Comparison of ENCODE assay signal across 20 cellular contexts in genomic region chr20:375265-375889, GRCh38. TPM values are rescaled to one million over a fixed set of nuclear protein-coding genes. Genes with fewer than 3 reads are reported as not detected.
DNase-seq lines count a peak whose midpoint lies in the region; ATAC-seq, FAIRE-seq and TF ChIP-seq lines count a peak whose summit lies in the region.
"Had no signal": no experiment of that assay in that cellular context is flagged by ENCODE, and none has a peak within 500 bp of the region (broad histone marks: within the 10 kb centered on the region; RNA-seq: fewer than 3 reads in every experiment).

No MANE protein-coding gene starts in this region.

- peak overlapping the region; percentile 11 for H3K18ac ChIP-seq in trophoblast cell (ENCODE audit: low read length)

- peak overlapping the region in 4 of 7 donors; percentile 22 to 77 (median 36) for H3K27ac Mint-ChIP-seq in CD14-positive monocyte
- H3K27ac Mint-ChIP-seq: GM23338 had no signal

- H2AFZ ChIP-seq in K562 (ENCODE audit: low read depth, low read length) (peak overlapping the region; percentile 86), trophoblast cell (ENCODE audit: insufficient read depth, low read length, poor library complexity) (no peak overlapping the region), SK-N-SH (ENCODE audit: low read depth) (no peak overlapping the region)
- H2AFZ ChIP-seq: GM23338 had no signal

- CTCF ChIA-PET in RWPE1 (lab: Yijun Ruan, JAX) (interaction anchor here (0.8 kb wide), 1 partner anchor 13 kb away, joined by 4 read pairs; no protein-coding TSS in a partner anchor), K562 (lab: Yijun Ruan, JAX; ENCODE audit: low intra/inter-chr PET ratio) (no interaction called here), SK-N-SH (lab: Yijun Ruan, JAX) (interaction anchor here (1.8 kb wide), 1 partner anchor 13 kb away, joined by 4 read pairs; no protein-coding TSS in a partner anchor)

- H3K79me2 ChIP-seq in K562 (ENCODE audit: control insufficient read depth, insufficient read depth, low read length) (peaks cover 24% of the 10 kb centered on the region), trophoblast cell (ENCODE audit: control insufficient read depth, insufficient read depth, low read length, poor library complexity) (peaks cover 2% of the 10 kb centered on the region), SK-N-SH (ENCODE audit: insufficient read depth) (peaks cover 4% of the 10 kb centered on the region; the same call in 1 of the 2 replicates)

- H3K79me1 ChIP-seq in trophoblast cell (ENCODE audit: low read length): peaks cover 29% of the 10 kb centered on the region

- intact Hi-C loops in CD14-positive monocyte (cut with micrococcal nuclease): no loop called here
- intact Hi-C loops in K562 (cut with micrococcal nuclease): no loop called here

- H4K20me1 ChIP-seq in K562 (replicated peaks; ENCODE audit: control insufficient read depth, insufficient read depth, low read length) (no peaks in the 10 kb centered on the region), SK-N-SH (ENCODE audit: insufficient read depth) (no peaks in the 10 kb centered on the region)
- H4K20me1 ChIP-seq: BLaER1 treated with 17β-estradiol and CSF1 and Interleukin-3, amounts not matched to agents 10 nM and 100 nM had no signal

- H3K9me3 ChIP-seq in K562 (replicated peaks; ENCODE audit: control insufficient read depth, insufficient read depth, low read depth, low read length) (no peaks in the 10 kb centered on the region), trophoblast cell (ENCODE audit: insufficient read depth, low read depth, low read length) (no peaks in the 10 kb centered on the region), SK-N-SH (no peaks in the 10 kb centered on the region)
- H3K9me3 ChIP-seq: BLaER1 treated with 17β-estradiol and CSF1 and Interleukin-3, amounts not matched to agents 10 nM and 100 nM had no signal

- peaks cover 0 to 4% (median 0%) of the 10 kb centered on the region in 3 donors for H3K27me3 Mint-ChIP-seq in CD14-positive monocyte (ENCODE audit: low read depth in 3 of 3)

- DNase-seq in CD14-positive monocyte (ENCODE audit: low spot score) (no peak), RWPE1 (ENCODE audit: low spot score) (no peak), K562 (ENCODE audit: extremely low read depth in 1 of 4, low spot score in 3 of 4) (peak in 2 of 4 experiments; percentile 44 to 88), trophoblast cell (no peak), NCI-H1092 treated with DMSO at 0.1 percent for 48 hours (lab: John Stamatoyannopoulos, UW) (no peak), SK-N-SH (no peak)
- DNase-seq: DMS79 treated with DMSO at 0.1 percent for 48 hours, HCEC 1CT, KG1, MV-4-11, NCI-H1417, NCI-H187, NCI-H2107, NCI-H510A, NCI-H748 treated with DMSO at 0.1 percent for 48 hours, RPMI8226 had no signal

- peaks cover 50 to 68% of the 10 kb centered on the region in 2 experiments for H3K4me1 ChIP-seq in K562 (replicated peaks in 1 of 2; ENCODE audit: control insufficient read depth in 2 of 2, insufficient read depth in 2 of 2, low read length in 2 of 2)
- peaks cover 23 to 30% of the 10 kb centered on the region in 2 experiments for H3K4me1 ChIP-seq in trophoblast cell (ENCODE audit: control insufficient read depth in 1 of 2, insufficient read depth in 2 of 2, low read length in 2 of 2)
- H3K4me1 ChIP-seq in SK-N-SH (ENCODE audit: control insufficient read depth in 1 of 2, insufficient read depth in 2 of 2, low read depth in 1 of 2, low read length in 1 of 2): peaks cover 13 to 27% of the 10 kb centered on the region in 2 experiments; a peak in 3 of 4 replicates

- TF ChIP-seq RAD21 in K562 (CRISPR knock-in tag; conservative IDR thresholded peaks at IDR 0.05 in 1 of 2, IDR thresholded peaks at IDR 0.05 in 1 of 2) (no peak), SK-N-SH (IDR thresholded peaks at IDR 0.05; ENCODE audit: low read length) (no peak)

- no peaks in the 10 kb centered on the region for H3K27me3 ChIP-seq in K562 (ENCODE audit: control insufficient read depth in 2 of 2, insufficient read depth in 2 of 2, low read length in 2 of 2)
- H3K27me3 ChIP-seq in trophoblast cell (ENCODE audit: insufficient read depth, low read length): no peaks in the 10 kb centered on the region
- no peaks in the 10 kb centered on the region for H3K27me3 ChIP-seq in SK-N-SH (ENCODE audit: insufficient read depth)
- H3K27me3 ChIP-seq: BLaER1 treated with 17β-estradiol and CSF1 and Interleukin-3, amounts not matched to agents 10 nM and 100 nM had no signal

- H2BK5ac ChIP-seq in trophoblast cell (ENCODE audit: low read depth, low read length, poor library complexity): no peak overlapping the region

- peaks cover 12% of the 10 kb centered on the region for H3F3A ChIP-seq in SK-N-SH (replicated peaks; ENCODE audit: insufficient read depth)

- no TSS peak for BruUV-seq in K562 (replicated peaks; lab: Mats Ljungman, UMichigan)

- no peaks in the 10 kb centered on the region for H3K9me2 ChIP-seq in SK-N-SH

- H3K9ac ChIP-seq in K562 (ENCODE audit: insufficient read depth in 1 of 2, low read depth in 2 of 2, low read length in 2 of 2) (peak overlapping the region; percentile 68 to 70; a peak in 3 of 4 replicates), trophoblast cell (ENCODE audit: low read length) (no peak overlapping the region), SK-N-SH (no peak overlapping the region)

- H3K4me3 ChIP-seq in K562: no peak overlapping the region
- H3K4me3 ChIP-seq in trophoblast cell (ENCODE audit: low read depth, low read length): no peak overlapping the region
- H3K4me3 ChIP-seq in SK-N-SH (ENCODE audit: low read depth in 2 of 2, low read length in 1 of 2): no peak overlapping the region
- H3K4me3 ChIP-seq: BLaER1 treated with 17β-estradiol and CSF1 and Interleukin-3, amounts not matched to agents 10 nM and 100 nM; GM23338 had no signal

- no peak overlapping the region for H4K12ac ChIP-seq in trophoblast cell (ENCODE audit: low read depth, low read length)

- no peak overlapping the region for H2BK120ac ChIP-seq in trophoblast cell (ENCODE audit: insufficient read depth, low read length, poor library complexity)

- 0 out of 2 replicates have a peak, but pooled peaks have one; percentile 26 for TF ChIP-seq POLR2A in K562 (conservative IDR thresholded peaks at IDR 0.05)

- in situ Hi-C loops in K562 (cut with MboI): no loop called here

- TF ChIP-seq CTCF in CD14-positive monocyte (IDR thresholded peaks at IDR 0.05): no peak
- no peak for TF ChIP-seq CTCF in RWPE1 (conservative IDR thresholded peaks at IDR 0.05; ENCODE audit: low read depth)
- TF ChIP-seq CTCF in K562 (IDR thresholded peaks at IDR 0.05 in 2 of 3, conservative IDR thresholded peaks at IDR 0.05 in 1 of 3; ENCODE audit: insufficient read depth in 2 of 3, low read depth in 1 of 3, low read length in 3 of 3): no peak
- no peak for TF ChIP-seq CTCF in SK-N-SH (IDR thresholded peaks at IDR 0.05)

- whole genome bisulfite sequencing in K562 (ENCODE audit: insufficient coverage, low coverage, missing lambda C conversion rate): 15% methylated on average over 10 of the region's 10 CpGs
- WGBS in trophoblast cell (ENCODE audit: extremely low coverage, insufficient coverage, insufficient read length): no CpG with 5 or more reads among the region's 10 CpGs
- WGBS in SK-N-SH (ENCODE audit: low lambda C conversion rate): 86% methylated on average over 10 of the region's 10 CpGs

- H3K4ac ChIP-seq in trophoblast cell (ENCODE audit: low read depth, low read length): no peak overlapping the region

- H4K8ac ChIP-seq in trophoblast cell (ENCODE audit: low read depth, low read length): no peak overlapping the region

- no peak overlapping the region for H3K4me3 Mint-ChIP-seq in CD14-positive monocyte
- H3K4me3 Mint-ChIP-seq: GM23338 had no signal

- FAIRE-seq in K562 (lab: Jason Lieb, UNC): peak; percentile 59
- FAIRE-seq: GM19239 had no signal

- H3K9me1 ChIP-seq in K562 (ENCODE audit: control insufficient read depth, insufficient read depth, low read length): no peaks in the 10 kb centered on the region

- TF ChIP-seq EP300 in K562 (IDR thresholded peaks at IDR 0.05; ENCODE audit: low read length) (peak; percentile 75; the same call in 1 of the 2 replicates), SK-N-SH (IDR thresholded peaks at IDR 0.05; ENCODE audit: borderline replicate concordance in 1 of 2, low read depth in 1 of 2, low read length in 1 of 2) (no peak)

- ATAC-seq in K562 (0 out of 3 replicates have a peak, but pooled peaks have one; percentile 0), GM18858 (IDR thresholded peaks at IDR 0.05; ENCODE audit: unreplicated experiment) (no peak)
- ATAC-seq: GM23338 had no signal

- peaks cover 37% of the 10 kb centered on the region for H3K4me1 Mint-ChIP-seq in CD14-positive monocyte

- H3K36me3 ChIP-seq in K562 (ENCODE audit: control insufficient read depth, insufficient read depth, low read length) (no peaks in the 10 kb centered on the region; the same call in 2 of the 3 replicates), trophoblast cell (ENCODE audit: control insufficient read depth in 1 of 2, insufficient read depth in 2 of 2, low read length in 2 of 2) (no peaks in the 10 kb centered on the region), SK-N-SH (replicated peaks in 1 of 2; ENCODE audit: control insufficient read depth in 1 of 2, insufficient read depth in 2 of 2, low read length in 1 of 2) (no peaks in the 10 kb centered on the region)
- H3K36me3 ChIP-seq: BLaER1 treated with 17β-estradiol and CSF1 and Interleukin-3, amounts not matched to agents 10 nM and 100 nM had no signal

- no peak overlapping the region for H3K23ac ChIP-seq in trophoblast cell (ENCODE audit: low read length)

- H3K4me2 ChIP-seq in K562 (ENCODE audit: insufficient read depth, low read length) (peak overlapping the region; percentile 60), trophoblast cell (ENCODE audit: low read length) (no peak overlapping the region), SK-N-SH (no peak overlapping the region)
- H3K4me2 ChIP-seq: GM23338 had no signal

- no peak overlapping the region for H2AK5ac ChIP-seq in trophoblast cell (ENCODE audit: low read length)

- no peak overlapping the region for H3K14ac ChIP-seq in trophoblast cell (ENCODE audit: low read length)

- POLR2A ChIA-PET in RWPE1 (lab: Yijun Ruan, JAX; ENCODE audit: low non-redundant PET) (no interaction called here), K562 (lab: Yijun Ruan, JAX) (interaction anchor here (0.6 to 7.5 kb wide), 5 partner anchors 7 to 935 kb away, joined by 3 to 100 read pairs (median 3); partner anchors contain the start of genes NRSN2 and TRIB3), SK-N-SH (lab: Yijun Ruan, JAX) (no interaction called here)

- peaks cover 0 to 2% (median 0%) of the 10 kb centered on the region in 7 donors for H3K9me3 Mint-ChIP-seq in CD14-positive monocyte
- H3K9me3 Mint-ChIP-seq: GM23338 had no signal

- no peaks in the 10 kb centered on the region for H3K36me3 Mint-ChIP-seq in CD14-positive monocyte

- H2BK12ac ChIP-seq in trophoblast cell (ENCODE audit: low read length): peak overlapping the region; percentile 42

- H3K27ac ChIP-seq in RWPE1 (peak overlapping the region; percentile 94), K562 (ENCODE audit: extremely low read depth, low read depth, low read length) (peak overlapping the region; percentile 99), trophoblast cell (ENCODE audit: low read depth, low read length) (no peak overlapping the region), SK-N-SH (ENCODE audit: low read depth in 2 of 2, low read length in 1 of 2) (no peak overlapping the region)

- H4K91ac ChIP-seq in trophoblast cell (ENCODE audit: low read depth, low read length): peak overlapping the region; percentile 19

RNA-seq across cellular contexts. Expression of gene TRIB3, which starts 5.2 kb away (rescaled TPM):
- polyA plus RNA-seq in CD14-positive monocyte (1 to 10 TPM; 8.0 to 9.4 TPM), K562 (2011; rRNA removed) (44.4 and 114 TPM in 2 replicates), K562 (2014; fragmentation: Illumina TruSeq; extraction: Trizol) (55.3 and 78.6 TPM in 2 replicates), K562 (2014; fragmentation: Nextera tagmentation; extraction: Ambion mirVana) (10 to 100 TPM; 12.1 to 14.9 TPM), K562 (2014; rRNA removed) (78.8 and 80.6 TPM in 2 replicates), SK-N-SH (2012; rRNA removed) (13.2 and 16.6 TPM in 2 replicates)
- 20.3 and 47.6 TPM in 2 replicates for total RNA-seq in K562 (2011; cell fraction: chromatin; rRNA removed; ENCODE audit: low replicate concordance)
- 45.7 and 51.3 TPM in 2 replicates for total RNA-seq in K562 (2011; cell fraction: nucleolus; rRNA removed)
- total RNA-seq in K562 (2011; cell fraction: nucleoplasm; rRNA removed): 38.2 and 39.5 TPM in 2 replicates
- total RNA-seq in K562 (2014; rRNA removed) (113 and 114 TPM in 2 replicates), K562 (2014; rRNA removed; fragmentation: Illumina TruSeq; extraction: Trizol) (43.5 and 47.4 TPM in 2 replicates), K562 (2015; rRNA removed; fragmentation: Illumina TruSeq; extraction: Trizol) (22.1 and 23.0 TPM in 2 replicates), K562 (2021) (102 and 110 TPM in 2 replicates)
- 105 and 109 TPM in 2 replicates for polyA plus RNA-seq in K562 (2011; cell fraction: cytosol; rRNA removed)
- polyA plus RNA-seq in K562 (2011; cell fraction: nucleus; rRNA removed): 42.6 and 66.5 TPM in 2 replicates
- 40.1 and 401 TPM in 2 replicates for polyA plus RNA-seq in K562 (2012)
- 33.3 and 53.8 TPM in 2 replicates for polyA minus RNA-seq in K562 (2011; rRNA and poly(A)+ RNA removed)
- 37.2 and 88.9 TPM in 2 replicates for polyA minus RNA-seq in K562 (2011; cell fraction: cytosol; rRNA and poly(A)+ RNA removed)
- 9.7 and 26.4 TPM in 2 replicates for polyA minus RNA-seq in K562 (2011; cell fraction: nucleus; rRNA and poly(A)+ RNA removed)
- polyA plus RNA-seq in trophoblast cell (2013): 30.6 and 32.9 TPM in 2 replicates
- polyA plus RNA-seq in SK-N-SH (2012; cell fraction: cytosol; rRNA removed): 7.2 and 12.0 TPM in 2 replicates
- 14.4 and 14.8 TPM in 2 replicates for polyA plus RNA-seq in SK-N-SH (2012; cell fraction: nucleus; rRNA removed)

RNA-seq across cellular contexts. Expression of gene NRSN2, which starts 28.5 kb away (rescaled TPM):
- polyA plus RNA-seq in CD14-positive monocyte (under 1 TPM; 0.09 to 0.56 TPM), K562 (2011; rRNA removed) (13.1 and 37.5 TPM in 2 replicates), K562 (2014; fragmentation: Illumina TruSeq; extraction: Trizol) (24.3 and 24.7 TPM in 2 replicates), K562 (2014; fragmentation: Nextera tagmentation; extraction: Ambion mirVana) (1 to 10 TPM; 7.9 to 8.3 TPM), K562 (2014; rRNA removed) (24.8 and 29.7 TPM in 2 replicates), SK-N-SH (2012; rRNA removed) (88.6 and 146 TPM in 2 replicates)
- 9.8 and 24.5 TPM in 2 replicates for total RNA-seq in K562 (2011; cell fraction: chromatin; rRNA removed; ENCODE audit: low replicate concordance)
- total RNA-seq in K562 (2011; cell fraction: nucleolus; rRNA removed): 24.9 and 37.9 TPM in 2 replicates
- 34.2 and 46.5 TPM in 2 replicates for total RNA-seq in K562 (2011; cell fraction: nucleoplasm; rRNA removed)
- total RNA-seq in K562 (2014; rRNA removed) (11.1 and 21.5 TPM in 2 replicates), K562 (2014; rRNA removed; fragmentation: Illumina TruSeq; extraction: Trizol) (6.7 and 7.5 TPM in 2 replicates), K562 (2015; rRNA removed; fragmentation: Illumina TruSeq; extraction: Trizol) (7.8 and 9.6 TPM in 2 replicates), K562 (2021) (26.7 and 28.5 TPM in 2 replicates)
- polyA plus RNA-seq in K562 (2011; cell fraction: cytosol; rRNA removed): 54.0 and 57.8 TPM in 2 replicates
- polyA plus RNA-seq in K562 (2011; cell fraction: nucleus; rRNA removed): 24.4 and 24.6 TPM in 2 replicates
- polyA plus RNA-seq in K562 (2012): 21.9 and 37.5 TPM in 2 replicates
- 8.2 and 13.0 TPM in 2 replicates for polyA minus RNA-seq in K562 (2011; rRNA and poly(A)+ RNA removed)
- 14.1 and 27.3 TPM in 2 replicates for polyA minus RNA-seq in K562 (2011; cell fraction: cytosol; rRNA and poly(A)+ RNA removed)
- polyA minus RNA-seq in K562 (2011; cell fraction: nucleus; rRNA and poly(A)+ RNA removed): 5.0 and 5.7 TPM in 2 replicates
- 26.5 and 26.8 TPM in 2 replicates for polyA plus RNA-seq in trophoblast cell (2013)
- polyA plus RNA-seq in SK-N-SH (2012; cell fraction: cytosol; rRNA removed): 54.7 and 100 TPM in 2 replicates
- polyA plus RNA-seq in SK-N-SH (2012; cell fraction: nucleus; rRNA removed): 63.6 and 88.9 TPM in 2 replicates

RNA-seq across cellular contexts. Expression of gene RBCK1, which starts 32.7 kb away (rescaled TPM):
- 10 to 100 TPM; 66.8 to 70.8 TPM for polyA plus RNA-seq in CD14-positive monocyte
- total RNA-seq in K562 (2011; cell fraction: chromatin; rRNA removed; ENCODE audit: low replicate concordance): 91.7 and 117 TPM in 2 replicates
- 53.4 and 61.7 TPM in 2 replicates for total RNA-seq in K562 (2011; cell fraction: nucleolus; rRNA removed)
- 62.0 and 75.0 TPM in 2 replicates for total RNA-seq in K562 (2011; cell fraction: nucleoplasm; rRNA removed)
- total RNA-seq in K562 (2014; rRNA removed): 46.1 and 58.1 TPM in 2 replicates
- 18.4 and 22.1 TPM in 2 replicates for total RNA-seq in K562 (2014; rRNA removed; fragmentation: Illumina TruSeq; extraction: Trizol)
- 18.0 and 19.3 TPM in 2 replicates for total RNA-seq in K562 (2015; rRNA removed; fragmentation: Illumina TruSeq; extraction: Trizol)
- total RNA-seq in K562 (2021): 51.7 and 54.2 TPM in 2 replicates
- polyA plus RNA-seq in K562 (2011; rRNA removed): 37.6 and 58.2 TPM in 2 replicates
- 41.1 and 50.2 TPM in 2 replicates for polyA plus RNA-seq in K562 (2011; cell fraction: cytosol; rRNA removed)
- polyA plus RNA-seq in K562 (2011; cell fraction: nucleus; rRNA removed): 71.7 and 92.4 TPM in 2 replicates
- polyA plus RNA-seq in K562 (2012): 38.5 and 194 TPM in 2 replicates
- polyA plus RNA-seq in K562 (2014; fragmentation: Illumina TruSeq; extraction: Trizol): 26.5 and 37.1 TPM in 2 replicates
- 1 to 10 TPM; 5.9 to 8.3 TPM for polyA plus RNA-seq in K562 (2014; fragmentation: Nextera tagmentation; extraction: Ambion mirVana)
- polyA plus RNA-seq in K562 (2014; rRNA removed): 52.7 and 59.3 TPM in 2 replicates
- polyA minus RNA-seq in K562 (2011; rRNA and poly(A)+ RNA removed): 16.0 and 22.1 TPM in 2 replicates
- polyA minus RNA-seq in K562 (2011; cell fraction: cytosol; rRNA and poly(A)+ RNA removed): 16.1 and 28.0 TPM in 2 replicates
- 15.3 and 29.2 TPM in 2 replicates for polyA minus RNA-seq in K562 (2011; cell fraction: nucleus; rRNA and poly(A)+ RNA removed)
- 48.6 and 50.5 TPM in 2 replicates for polyA plus RNA-seq in trophoblast cell (2013)
- polyA plus RNA-seq in SK-N-SH (2012; rRNA removed): 94.3 and 105 TPM in 2 replicates
- 55.2 and 70.2 TPM in 2 replicates for polyA plus RNA-seq in SK-N-SH (2012; cell fraction: cytosol; rRNA removed)
- 264 and 271 TPM in 2 replicates for polyA plus RNA-seq in SK-N-SH (2012; cell fraction: nucleus; rRNA removed)

RNA-seq across cellular contexts. Expression of gene SOX12, which starts 50.0 kb away (rescaled TPM):
- polyA plus RNA-seq in CD14-positive monocyte (under 1 TPM; 0.03 to 0.12 TPM), K562 (2011; rRNA removed) (1.8 and 3.5 TPM in 2 replicates), K562 (2014; fragmentation: Illumina TruSeq; extraction: Trizol) (6.7 and 7.4 TPM in 2 replicates), K562 (2014; fragmentation: Nextera tagmentation; extraction: Ambion mirVana) (under 1 TPM; 0.42 to 0.48 TPM), K562 (2014; rRNA removed) (6.7 and 9.6 TPM in 2 replicates), SK-N-SH (2012; rRNA removed) (7.0 and 11.3 TPM in 2 replicates)
- 5.5 and 9.5 TPM in 2 replicates for total RNA-seq in K562 (2011; cell fraction: chromatin; rRNA removed; ENCODE audit: low replicate concordance)
- 8.4 and 9.8 TPM in 2 replicates for total RNA-seq in K562 (2011; cell fraction: nucleolus; rRNA removed)
- total RNA-seq in K562 (2011; cell fraction: nucleoplasm; rRNA removed): 8.9 and 11.8 TPM in 2 replicates
- total RNA-seq in K562 (2014; rRNA removed) (6.5 and 9.2 TPM in 2 replicates), K562 (2014; rRNA removed; fragmentation: Illumina TruSeq; extraction: Trizol) (1.3 and 1.4 TPM in 2 replicates), K562 (2015; rRNA removed; fragmentation: Illumina TruSeq; extraction: Trizol) (2.6 and 2.8 TPM in 2 replicates), K562 (2021) (26.1 and 26.3 TPM in 2 replicates)
- polyA plus RNA-seq in K562 (2011; cell fraction: cytosol; rRNA removed): 2.4 and 2.8 TPM in 2 replicates
- 9.5 and 9.7 TPM in 2 replicates for polyA plus RNA-seq in K562 (2011; cell fraction: nucleus; rRNA removed)
- polyA plus RNA-seq in K562 (2012): 13.7 and 13.9 TPM in 2 replicates
- polyA minus RNA-seq in K562 (2011; rRNA and poly(A)+ RNA removed): 2.0 and 2.9 TPM in 2 replicates
- 4.7 and 7.1 TPM in 2 replicates for polyA minus RNA-seq in K562 (2011; cell fraction: cytosol; rRNA and poly(A)+ RNA removed)
- 2.7 and 5.2 TPM in 2 replicates for polyA minus RNA-seq in K562 (2011; cell fraction: nucleus; rRNA and poly(A)+ RNA removed)
- 15.3 and 15.5 TPM in 2 replicates for polyA plus RNA-seq in trophoblast cell (2013)
- polyA plus RNA-seq in SK-N-SH (2012; cell fraction: cytosol; rRNA removed): 7.9 and 10.8 TPM in 2 replicates
- polyA plus RNA-seq in SK-N-SH (2012; cell fraction: nucleus; rRNA removed): 44.6 and 55.2 TPM in 2 replicates

Comparison
In these comparisons a context has a peak if more than half of its experiments do, and no peak if none do; other contexts are left out.
1. H3K27ac ChIP-seq: peak in RWPE1 (single experiment) and K562 (single experiment); none in trophoblast cell (single experiment) and SK-N-SH (0 of 2).
2. H3K9ac ChIP-seq: peak in K562 (2 of 2); none in trophoblast cell (single experiment) and SK-N-SH (single experiment).
3. RNA of gene NRSN2, which starts 28.5 kb away (polyA plus RNA-seq): 54.7 to 146 TPM in SK-N-SH and 7.9 to 57.8 TPM in K562; 0.09 to 0.56 TPM in CD14-positive monocyte; every median in the first group is over 4 times any median in the second.